ENCODE assay signal across 2 cellular contexts in the genomic region with DNA sequence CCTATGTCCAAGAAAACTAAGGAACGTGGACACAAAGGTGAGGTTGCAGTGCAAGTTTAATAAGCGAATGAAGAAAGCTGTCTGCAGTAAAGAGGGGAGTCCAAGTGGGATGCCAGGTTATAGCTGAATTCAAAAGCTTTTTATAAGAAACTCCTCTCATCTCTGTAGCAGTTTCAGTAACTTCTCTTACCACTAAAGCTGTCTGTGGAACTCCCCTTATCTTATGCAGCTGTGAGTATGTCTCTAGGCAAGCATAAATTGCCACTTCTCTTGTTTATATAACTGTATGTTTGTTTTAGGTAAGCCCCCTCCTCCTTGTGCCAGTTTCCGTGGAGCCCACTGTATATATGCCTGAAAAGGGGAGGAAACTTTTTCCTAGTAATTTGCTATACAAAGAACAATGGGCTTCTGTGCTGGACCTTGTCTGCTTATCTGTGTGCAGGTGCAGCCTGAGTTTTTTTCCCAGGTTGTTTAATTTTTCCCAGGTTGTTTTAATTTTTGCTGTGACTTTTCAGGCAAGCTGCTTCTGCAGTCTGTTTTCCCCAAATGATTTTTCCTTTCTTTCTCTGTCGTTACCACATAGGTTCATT.
TF ChIP-seq lines count a peak whose summit lies in the region.

No MANE protein-coding gene starts in this region.

TF ChIP-seq in H1, 55 proteins besides CTCF, POLR2A, EP300 and RAD21:
- TF ChIP-seq FOSL1 (IDR thresholded peaks at IDR 0.05; ENCODE audit: insufficient read depth, low read depth, low read length) (no peak), JUND (IDR thresholded peaks at IDR 0.05; ENCODE audit: low read length) (no peak), CBX8 (IDR thresholded peaks at IDR 0.05; ENCODE audit: borderline replicate concordance, low read depth, low read length) (no peak), TAF1 (IDR thresholded peaks at IDR 0.05; ENCODE audit: low read depth, low read length) (no peak), CHD1 (IDR thresholded peaks at IDR 0.05; ENCODE audit: low read depth, low read length) (no peak), USF2 (IDR thresholded peaks at IDR 0.05; ENCODE audit: low read length) (no peak), RBBP5 (IDR thresholded peaks at IDR 0.05; ENCODE audit: borderline replicate concordance, low read depth, low read length) (no peak), NANOG (IDR thresholded peaks at IDR 0.05; ENCODE audit: insufficient read depth, low read depth, low read length, poor library complexity, severe bottlenecking) (no peak)
TF ChIP-seq in H1: peak in this region for 0.

TF ChIP-seq in HepG2, 621 proteins besides CTCF, POLR2A, EP300 and RAD21:
- TF ChIP-seq ATF1 (CRISPR knock-in tag; IDR thresholded peaks at IDR 0.05) (no peak), KLF6 (CRISPR knock-in tag; IDR thresholded peaks at IDR 0.05) (no peak), KLF9 (CRISPR knock-in tag; IDR thresholded peaks at IDR 0.05; ENCODE audit: low read depth) (no peak), FOXA3 (CRISPR knock-in tag; IDR thresholded peaks at IDR 0.05) (no peak), E2F2 (CRISPR knock-in tag; IDR thresholded peaks at IDR 0.05; ENCODE audit: borderline replicate concordance) (no peak), NFYC (CRISPR knock-in tag; IDR thresholded peaks at IDR 0.05) (no peak), ZNF772 (CRISPR knock-in tag; IDR thresholded peaks at IDR 0.05) (no peak), ZNF350 (CRISPR knock-in tag; IDR thresholded peaks at IDR 0.05; ENCODE audit: borderline replicate concordance, low read depth) (no peak), SUZ12 (IDR thresholded peaks at IDR 0.05; ENCODE audit: low read depth, low read length) (no peak), ZNF160 (CRISPR knock-in tag; IDR thresholded peaks at IDR 0.05) (no peak), ZNF230 (CRISPR knock-in tag; IDR thresholded peaks at IDR 0.05) (no peak), REL (CRISPR knock-in tag; conservative IDR thresholded peaks at IDR 0.05) (no peak), ZC3H13 (CRISPR knock-in tag; IDR thresholded peaks at IDR 0.05) (no peak)
- TF ChIP-seq, protein P1, sequence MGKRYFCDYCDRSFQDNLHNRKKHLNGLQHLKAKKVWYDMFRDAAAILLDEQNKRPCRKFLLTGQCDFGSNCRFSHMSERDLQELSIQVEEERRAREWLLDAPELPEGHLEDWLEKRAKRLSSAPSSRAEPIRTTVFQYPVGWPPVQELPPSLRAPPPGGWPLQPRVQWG (CRISPR knock-in tag; IDR thresholded peaks at IDR 0.05; ENCODE audit: borderline replicate concordance, low read depth), result no peak
- TF ChIP-seq, protein P2, sequence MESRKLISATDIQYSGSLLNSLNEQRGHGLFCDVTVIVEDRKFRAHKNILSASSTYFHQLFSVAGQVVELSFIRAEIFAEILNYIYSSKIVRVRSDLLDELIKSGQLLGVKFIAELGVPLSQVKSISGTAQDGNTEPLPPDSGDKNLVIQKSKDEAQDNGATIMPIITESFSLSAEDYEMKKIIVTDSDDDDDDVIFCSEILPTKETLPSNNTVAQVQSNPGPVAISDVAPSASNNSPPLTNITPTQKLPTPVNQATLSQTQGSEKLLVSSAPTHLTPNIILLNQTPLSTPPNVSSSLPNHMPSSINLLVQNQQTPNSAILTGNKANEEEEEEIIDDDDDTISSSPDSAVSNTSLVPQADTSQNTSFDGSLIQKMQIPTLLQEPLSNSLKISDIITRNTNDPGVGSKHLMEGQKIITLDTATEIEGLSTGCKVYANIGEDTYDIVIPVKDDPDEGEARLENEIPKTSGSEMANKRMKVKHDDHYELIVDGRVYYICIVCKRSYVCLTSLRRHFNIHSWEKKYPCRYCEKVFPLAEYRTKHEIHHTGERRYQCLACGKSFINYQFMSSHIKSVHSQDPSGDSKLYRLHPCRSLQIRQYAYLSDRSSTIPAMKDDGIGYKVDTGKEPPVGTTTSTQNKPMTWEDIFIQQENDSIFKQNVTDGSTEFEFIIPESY (CRISPR knock-in tag; IDR thresholded peaks at IDR 0.05), result no peak
- TF ChIP-seq, protein P3, sequence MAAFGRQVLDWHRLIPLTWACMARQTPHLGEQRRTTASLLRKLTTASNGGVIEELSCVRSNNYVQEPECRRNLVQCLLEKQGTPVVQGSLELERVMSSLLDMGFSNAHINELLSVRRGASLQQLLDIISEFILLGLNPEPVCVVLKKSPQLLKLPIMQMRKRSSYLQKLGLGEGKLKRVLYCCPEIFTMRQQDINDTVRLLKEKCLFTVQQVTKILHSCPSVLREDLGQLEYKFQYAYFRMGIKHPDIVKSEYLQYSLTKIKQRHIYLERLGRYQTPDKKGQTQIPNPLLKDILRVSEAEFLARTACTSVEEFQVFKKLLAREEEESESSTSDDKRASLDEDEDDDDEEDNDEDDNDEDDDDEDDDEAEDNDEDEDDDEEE (CRISPR knock-in tag; IDR thresholded peaks at IDR 0.05), result no peak
TF ChIP-seq in HepG2: peak in this region for 0.
